Comparison of ENCODE assay signal across 31 cellular contexts in genomic region chr22:25187469-25187868, GRCh38. TPM values are rescaled to one million over a fixed set of nuclear protein-coding genes. Genes with fewer than 3 reads are reported as not detected.
"Had no signal": no experiment of that assay in that cellular context is flagged by ENCODE, and none has a peak within 500 bp of the region (broad histone marks: within the 10 kb centered on the region; RNA-seq: fewer than 3 reads in every experiment).

No MANE protein-coding gene starts in this region.

- DNase-seq: natural killer cell; occipital lobe; ovary; psoas muscle; right cardiac atrium; spleen; stimulated activated CD4-positive, alpha-beta T cell treated with anti-CD3 and anti-CD28 coated beads, Interleukin-12 subunit alpha, Interleukin-12 subunit beta, amount 100 ng/mL, for 4 hours; stimulated activated CD4-positive, alpha-beta T cell treated with anti-CD3 and anti-CD28 coated beads, Interleukin-1b, Interleukin-23, amount 100 ng/mL, for 48 hours; stimulated activated CD4-positive, alpha-beta T cell treated with anti-CD3 and anti-CD28 coated beads, Interleukin-4, amount 100 ng/mL, for 1 hour; stimulated activated CD4-positive, alpha-beta T cell treated with anti-CD3 and anti-CD28 coated beads, Interleukin-4, amount 100 ng/mL, for 4 hours; stimulated activated CD8-positive, alpha-beta memory T cell treated with anti-CD3 and anti-CD28 coated beads, Interleukin-4, amount 100 ng/mL, for 48 hours; stimulated activated naive CD4-positive, alpha-beta T cell; stimulated activated naive CD8-positive, alpha-beta T cell treated with anti-CD3 and anti-CD28 coated beads, Interleukin-15, amount 100 ng/mL, for 72 hours; stimulated activated naive CD8-positive, alpha-beta T cell treated with anti-CD3 and anti-CD28 coated beads, Interleukin-15, Interleukin-2, amounts not matched to agents 100 U/mL and 50 U/mL, for 24 hours; substantia nigra; testis; tibial artery; transverse colon; uterus had no signal

- H3K36me3 ChIP-seq: neural progenitor cell, ovary, uterus had no signal

- H2AFZ ChIP-seq: neural progenitor cell, parathyroid adenoma had no signal

- H3K4me2 ChIP-seq: neural progenitor cell, smooth muscle cell had no signal

- H3K4me3 ChIP-seq: neural progenitor cell, ovary, psoas muscle, skin epidermis, smooth muscle cell, spleen, suprapubic skin, testis, tibial artery, transverse colon, upper lobe of right lung, uterus had no signal

- H3K27me3 ChIP-seq: neural progenitor cell, ovary, spleen, suprapubic skin, testis, tibial artery, transverse colon, upper lobe of right lung, uterus had no signal

- H3K9me3 ChIP-seq: ovary, psoas muscle, spleen, suprapubic skin, testis, tibial artery, transverse colon, upper lobe of right lung, uterus had no signal

- H3K4me1 ChIP-seq: neural progenitor cell, parathyroid adenoma, psoas muscle, spleen, testis, transverse colon, uterus had no signal

- ATAC-seq: natural killer cell; psoas muscle; right cardiac atrium; sciatic nerve; stimulated activated memory B cell treated with anti-CD40 and anti-IgM and Interleukin-4, amounts not matched to agents 10 μg/mL and 1 μg/mL and 100 μg/mL, for 72 hours; stimulated activated naive CD8-positive, alpha-beta T cell treated with anti-CD3 and anti-CD28 coated beads, Interleukin-15, amount 100 ng/mL, for 72 hours; stimulated activated naive CD8-positive, alpha-beta T cell treated with anti-CD3 and anti-CD28 coated beads, Interleukin-15, Interleukin-2, amounts not matched to agents 100 U/mL and 50 U/mL, for 24 hours; upper lobe of right lung had no signal

- H3K79me2 ChIP-seq: parathyroid adenoma had no signal

- H3K9ac ChIP-seq: neural progenitor cell, parathyroid adenoma had no signal

- H3K27ac ChIP-seq: neural progenitor cell, ovary, parathyroid adenoma, psoas muscle, skin epidermis, spleen, suprapubic skin, testis, tibial artery, transverse colon, upper lobe of right lung, uterus had no signal

RNA-seq across cellular contexts. Expression of gene CRYBB3, which starts 12.2 kb away (rescaled TPM):
- total RNA-seq: occipital lobe, osteoblast, renal cortical epithelial cell, right cardiac atrium, sciatic nerve, smooth muscle cell, spleen, suprapubic skin, urinary bladder, uterus had no signal
- polyA plus RNA-seq: neural cell, ovary, smooth muscle cell, urinary bladder had no signal

RNA-seq across cellular contexts. Expression of gene CRYBB2, which starts 32.0 kb away (rescaled TPM):
- total RNA-seq: natural killer cell, occipital lobe, osteoblast, psoas muscle, right cardiac atrium, sciatic nerve, smooth muscle cell, upper lobe of right lung, urinary bladder, uterus had no signal
- polyA plus RNA-seq: neural cell, right cardiac atrium, smooth muscle cell had no signal
